20 cellular contexts compared by ENCODE assay signal in genomic region chr17:29848737-29849136, GRCh38.
A peak's percentile ranks its signal among the peaks of the same experiment; 100 is the strongest.
DNase-seq lines count a peak whose midpoint lies in the region; ATAC-seq, FAIRE-seq and TF ChIP-seq lines count a peak whose summit lies in the region.
"Had no signal": no experiment of that assay in that cellular context is flagged by ENCODE, and none has a peak within 500 bp of the region (broad histone marks: within the 10 kb centered on the region; RNA-seq: fewer than 3 reads in every experiment).

No MANE protein-coding gene starts in this region.

- no peak for ATAC-seq in GM18498 (IDR thresholded peaks at IDR 0.05; ENCODE audit: unreplicated experiment)
- no peak for ATAC-seq in GM21529 (IDR thresholded peaks at IDR 0.05; ENCODE audit: unreplicated experiment)
- ATAC-seq: GM12878 had no signal

- no peak overlapping the region for H3K27ac ChIP-seq in H9 (ENCODE audit: insufficient read length, low read depth, low read length)
- H3K27ac ChIP-seq in astrocyte (ENCODE audit: low read depth, low read length), result peak overlapping the region; percentile 39
- H3K27ac ChIP-seq: SJCRH30 had no signal

- no peak overlapping the region for H3K9ac ChIP-seq in H9 (ENCODE audit: extremely low read depth, insufficient read length, low read length)
- peak overlapping the region; percentile 15 for H3K9ac ChIP-seq in astrocyte (ENCODE audit: low read length)

- H3K23ac ChIP-seq in H9 (ENCODE audit: insufficient read length, low read depth, low read length), result no peak overlapping the region

- no peak overlapping the region for H3T11ph ChIP-seq in H9 (ENCODE audit: low read length)

- H3K4me3 Mint-ChIP-seq in H9, result no peak overlapping the region
- no peak overlapping the region for H3K4me3 Mint-ChIP-seq in astrocyte (ENCODE audit: unreplicated experiment)

- H3K9me3 Mint-ChIP-seq in H9 (no peaks in the 10 kb centered on the region; a peak in 1 of 5 replicates), astrocyte (ENCODE audit: unreplicated experiment) (no peaks in the 10 kb centered on the region)

- DNase-seq in H9 (no peak), astrocyte (ENCODE audit: low read depth) (peak; percentile 50), kidney tubule cell (ENCODE audit: low spot score) (peak; percentile 32), GM12891 (ENCODE audit: insufficient read length, low spot score) (no peak)
- DNase-seq in stimulated activated naive CD4-positive, alpha-beta T cell (lab: John Stamatoyannopoulos, UW), result no peak
- DNase-seq: DMS79 treated with DMSO at 0.1 percent for 48 hours, Karpas-422, NCI-H1105 treated with DMSO at 0.1 percent for 48 hours, NCI-H1694, NCI-H2081, NCI-H2171, NCI-H524 treated with DMSO at 0.1 percent for 48 hours, NCI-H82, SJCRH30 had no signal

- H4K20me1 ChIP-seq in H9 (ENCODE audit: control insufficient read depth, insufficient read depth, insufficient read length) (no peaks in the 10 kb centered on the region), astrocyte (ENCODE audit: insufficient read depth, low read length) (no peaks in the 10 kb centered on the region)

- no peak overlapping the region for H2AK5ac ChIP-seq in H9 (ENCODE audit: insufficient read length, low read length)

- no peaks in the 10 kb centered on the region for H3K4me1 ChIP-seq in H9 (ENCODE audit: insufficient read depth, low read length)
- H3K4me1 ChIP-seq in astrocyte (ENCODE audit: insufficient read depth, low read length), result peaks cover 12% of the 10 kb centered on the region

- H4K91ac ChIP-seq in H9 (ENCODE audit: insufficient read length, low read depth, low read length), result no peak overlapping the region

- no peak overlapping the region for H4K8ac ChIP-seq in H9 (replicated peaks; ENCODE audit: insufficient read length, low read depth, low read length)

- H4K5ac ChIP-seq in H9 (ENCODE audit: insufficient read length, low read depth, low read length), result no peak overlapping the region

- H3K4me1 Mint-ChIP-seq in H9 (peaks cover 17 to 21% of the 10 kb centered on the region in 2 experiments), astrocyte (ENCODE audit: low read depth, unreplicated experiment) (peaks cover 28% of the 10 kb centered on the region)

- no peaks in the 10 kb centered on the region for H3K79me1 ChIP-seq in H9 (ENCODE audit: insufficient read depth, low read depth, low read length, poor library complexity, severe bottlenecking)

- H3K23me2 ChIP-seq in H9 (ENCODE audit: insufficient read length, low read depth, low read length, poor library complexity, severe bottlenecking), result no peaks in the 10 kb centered on the region

- H3K79me2 ChIP-seq in H9 (ENCODE audit: insufficient read depth, low read length) (no peaks in the 10 kb centered on the region), astrocyte (ENCODE audit: insufficient read depth, low read length) (peaks cover 18% of the 10 kb centered on the region)

- H3K27me3 Mint-ChIP-seq in H9 (ENCODE audit: low read depth) (no peaks in the 10 kb centered on the region), astrocyte (ENCODE audit: low read depth, unreplicated experiment) (no peaks in the 10 kb centered on the region)

- H2BK12ac ChIP-seq in H9 (ENCODE audit: insufficient read length, low read depth, low read length), result peak overlapping the region; percentile 50

- FAIRE-seq in astrocyte (lab: Jason Lieb, UNC) (no peak), GM12891 (lab: Jason Lieb, UNC) (no peak)
- FAIRE-seq: GM12878, H1, RCC 7860 had no signal

- no CpG with 5 or more reads among the region's 3 CpGs for WGBS in H9 (ENCODE audit: extremely low coverage, insufficient read length, low lambda C conversion rate)

- no peak for TF ChIP-seq CTCF in H9 (conservative IDR thresholded peaks at IDR 0.05)
- TF ChIP-seq CTCF in astrocyte (IDR thresholded peaks at IDR 0.05; ENCODE audit: insufficient read depth, low read depth, low read length), result no peak

- H3K36me3 Mint-ChIP-seq in H9 (ENCODE audit: insufficient read depth in 1 of 3, low read depth in 3 of 3), result no peaks in the 10 kb centered on the region; a peak in 1 of 7 replicates
- no peaks in the 10 kb centered on the region for H3K36me3 Mint-ChIP-seq in astrocyte (ENCODE audit: low read depth, unreplicated experiment)

- H3K4ac ChIP-seq in H9 (ENCODE audit: low read depth, low read length), result no peak overlapping the region

- no peak overlapping the region for H2BK15ac ChIP-seq in H9 (ENCODE audit: low read depth, low read length)

- no peak overlapping the region for H3K4me3 ChIP-seq in astrocyte (ENCODE audit: insufficient read depth, low read depth, low read length)
- H3K4me3 ChIP-seq: BLaER1 treated with 17β-estradiol and CSF1 and Interleukin-3, amounts not matched to agents 10 nM and 100 nM; GM12878; SJCRH30 had no signal

- no peak overlapping the region for H2BK5ac ChIP-seq in H9 (ENCODE audit: insufficient read length, low read length)

- no peak overlapping the region for H3K4me2 ChIP-seq in H9 (ENCODE audit: insufficient read depth, insufficient read length, low read length)
- peak overlapping the region; percentile 19 for H3K4me2 ChIP-seq in astrocyte (ENCODE audit: low read length)

- no peak overlapping the region for H2AFZ ChIP-seq in H9 (ENCODE audit: low read length)
- no peak overlapping the region for H2AFZ ChIP-seq in astrocyte (ENCODE audit: low read depth, low read length)

- H3K27me3 ChIP-seq in H9 (ENCODE audit: insufficient read depth, low read length) (no peaks in the 10 kb centered on the region), astrocyte (ENCODE audit: insufficient read depth, low read length) (no peaks in the 10 kb centered on the region)
- H3K27me3 ChIP-seq: BLaER1 treated with 17β-estradiol and CSF1 and Interleukin-3, amounts not matched to agents 10 nM and 100 nM; SJCRH30 had no signal

- H3K36me3 ChIP-seq in astrocyte (ENCODE audit: insufficient read depth, low read length), result no peaks in the 10 kb centered on the region
- H3K36me3 ChIP-seq: SJCRH30 had no signal

- no peak overlapping the region for H3K56ac ChIP-seq in H9 (ENCODE audit: insufficient read length, low read depth, low read length)

- TF ChIP-seq POLR2A in GM12891 (IDR thresholded peaks at IDR 0.05; ENCODE audit: low read depth, low read length), result no peak

- no peak overlapping the region for H2BK20ac ChIP-seq in H9 (ENCODE audit: low read depth, low read length, poor library complexity, severe bottlenecking)

- no peak overlapping the region for H3K27ac Mint-ChIP-seq in H9
- H3K27ac Mint-ChIP-seq in astrocyte (ENCODE audit: unreplicated experiment), result peak overlapping the region; percentile 60

- no peak overlapping the region for H3K14ac ChIP-seq in H9 (ENCODE audit: insufficient read depth, low read length)

- no peak overlapping the region for H2BK120ac ChIP-seq in H9 (ENCODE audit: low read depth, low read length, poor library complexity, severe bottlenecking)

- no peaks in the 10 kb centered on the region for H3K9me3 ChIP-seq in H9 (ENCODE audit: control insufficient read depth, low read depth, low read length)
- no peaks in the 10 kb centered on the region for H3K9me3 ChIP-seq in astrocyte (ENCODE audit: insufficient read depth, low read depth, low read length)
- H3K9me3 ChIP-seq: SJCRH30 had no signal

- H3K18ac ChIP-seq in H9 (ENCODE audit: insufficient read length, low read depth, low read length), result no peak overlapping the region

TF ChIP-seq in GM12891, 5 proteins besides CTCF, POLR2A, EP300 and RAD21:
- TF ChIP-seq PAX5 (IDR thresholded peaks at IDR 0.05; ENCODE audit: insufficient read depth, low read length, severe bottlenecking) (no peak), SPI1 (IDR thresholded peaks at IDR 0.05; ENCODE audit: low read depth, low read length) (no peak), POLR2AphosphoS5 (IDR thresholded peaks at IDR 0.05; ENCODE audit: low read depth, low read length) (no peak), TAF1 (IDR thresholded peaks at IDR 0.05; ENCODE audit: low read depth, low read length) (no peak), POU2F2 (IDR thresholded peaks at IDR 0.05; ENCODE audit: low read depth, low read length) (no peak)

Comparison
In these comparisons a context has a peak if more than half of its experiments do, and no peak if none do; other contexts are left out.
1. DNase-seq: peak in astrocyte (single experiment) and kidney tubule cell (single experiment); none in H9 (single experiment), GM12891 (single experiment) and stimulated activated naive CD4-positive, alpha-beta T cell (0 of 6).